ENCODE assay signal across 10 cellular contexts in the genomic region with DNA sequence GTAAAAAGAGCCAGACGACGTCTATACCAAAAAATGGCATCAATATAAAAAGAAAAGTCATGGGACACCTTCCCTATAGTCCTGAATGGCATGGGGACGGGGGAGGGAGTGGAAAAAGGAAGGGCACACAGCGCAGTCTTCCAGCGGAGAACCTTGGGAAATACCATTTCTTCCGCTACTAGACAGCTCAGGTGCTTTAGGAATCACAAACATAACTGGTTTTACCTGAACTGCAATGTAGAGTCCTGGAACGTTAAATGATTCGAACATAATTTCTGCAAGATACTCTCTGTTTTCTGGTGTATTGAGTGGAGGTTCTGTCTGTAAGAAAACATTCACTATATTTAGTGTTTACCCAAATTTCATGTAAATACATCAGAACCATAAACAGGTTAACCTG. TPM values are rescaled to one million over a fixed set of nuclear protein-coding genes. Genes with fewer than 3 reads are reported as not detected.
"Had no signal": no experiment of that assay in that cellular context is flagged by ENCODE, and none has a peak within 500 bp of the region (broad histone marks: within the 10 kb centered on the region; RNA-seq: fewer than 3 reads in every experiment).

No MANE protein-coding gene starts in this region.

RNA-seq across cellular contexts. Expression of gene RARRES2, which starts 46.4 kb away (rescaled TPM):
- total RNA-seq: activated B cell treated with CpG ODN at 0.5 μM for 24 hours; activated CD4-positive, alpha-beta memory T cell treated with anti-CD3 and anti-CD28 coated beads for 36 hours; activated CD4-positive, alpha-beta T cell treated with anti-CD3 and anti-CD28 coated beads, Interleukin-2, amount 10 ng/mL, durations not matched to agents 24 days and 14 days; activated CD8-positive, alpha-beta memory T cell treated with anti-CD3 and anti-CD28 coated beads for 36 hours; activated CD8-positive, alpha-beta T cell treated with anti-CD3 and anti-CD28 coated beads for 36 hours; activated naive CD4-positive, alpha-beta T cell treated with anti-CD3 and anti-CD28 coated beads for 36 hours; activated naive CD8-positive, alpha-beta T cell treated with anti-CD3 and anti-CD28 coated beads for 36 hours; activated T-cell treated with anti-CD3 and anti-CD28 coated beads, Interleukin-2, amount 50 U/mL, for 72 hours; activated T-helper 1 cell treated with anti-CD3 and anti-CD28 coated beads, Interleukin-12 subunit alpha, Interleukin-12 subunit beta, Interleukin-2, Interleukin-4 antibody, amounts not matched to agents 30 ng/mL and 10 ng/mL and 1 ng/mL, durations not matched to agents 14 hours and 24 hours and 36 hours; activated T-helper 17 cell treated with anti-CD3 and anti-CD28 coated beads, Interleukin-2, amount 50 U/mL, for 72 hours had no signal
